In genomic region chr4:147981305-147981704, GRCh38 we compare ENCODE assay signal across 12 cellular contexts.
DNase-seq lines count a peak whose midpoint lies in the region; ATAC-seq, FAIRE-seq and TF ChIP-seq lines count a peak whose summit lies in the region.
"Had no signal": no experiment of that assay in that cellular context is flagged by ENCODE, and none has a peak within 500 bp of the region (broad histone marks: within the 10 kb centered on the region; RNA-seq: fewer than 3 reads in every experiment).

No MANE protein-coding gene starts in this region.

- TF ChIP-seq EP300 in GM12878 (IDR thresholded peaks at IDR 0.05; ENCODE audit: borderline replicate concordance in 1 of 2, control insufficient read depth in 1 of 2, low read depth in 2 of 2, low read length in 2 of 2), result peak in 1 of 2 experiments; percentile 43; a peak in 1 of 4 replicates

- SMC1A ChIA-PET in GM12878 (lab: Charles Lee; ENCODE audit: uncharacterized antibody, unreplicated experiment), result interaction anchor here (1.4 kb wide), 1 partner anchor 76 kb away, joined by 5 read pairs; no protein-coding TSS in a partner anchor

- H3K79me2 ChIP-seq in GM12878 (ENCODE audit: control insufficient read depth, insufficient read depth, low read length), result peaks cover 4% of the 10 kb centered on the region

- H3K36me3 Mint-ChIP-seq in naive thymus-derived CD8-positive, alpha-beta T cell, result peaks cover 0 to 14% (median 0%) of the 10 kb centered on the region in 3 donors

- peaks cover 0 to 12% of the 10 kb centered on the region in 2 experiments; a peak in 3 of 4 replicates for H3K36me3 ChIP-seq in GM12878 (ENCODE audit: control insufficient read depth in 2 of 2, insufficient read depth in 2 of 2, low read length in 1 of 2)
- H3K36me3 ChIP-seq in ascending aorta, result no peaks in the 10 kb centered on the region
- no peaks in the 10 kb centered on the region for H3K36me3 ChIP-seq in psoas muscle (ENCODE audit: insufficient read depth in 1 of 2, low read depth in 1 of 2)
- H3K36me3 ChIP-seq: prostate gland had no signal

- no TSS peak for BruUV-seq in GM12878 (replicated peaks; lab: Mats Ljungman, UMichigan)

- H3K27ac Mint-ChIP-seq in naive thymus-derived CD8-positive, alpha-beta T cell, result no peak overlapping the region

- peaks cover 9% of the 10 kb centered on the region; the same call in 1 of the 2 replicates for H3K4me1 ChIP-seq in GM12878 (ENCODE audit: control insufficient read depth, insufficient read depth, low read length)
- H3K4me1 ChIP-seq in ascending aorta, result peaks cover 4 to 11% of the 10 kb centered on the region in 2 donors
- peaks cover 38% of the 10 kb centered on the region for H3K4me1 ChIP-seq in psoas muscle
- H3K4me1 ChIP-seq: body of pancreas, prostate gland had no signal

- peak overlapping the region; percentile 52 for H3K4me3 ChIP-seq in GM12878
- H3K4me3 ChIP-seq in ascending aorta, result no peak overlapping the region
- no peak overlapping the region for H3K4me3 ChIP-seq in psoas muscle
- H3K4me3 ChIP-seq: body of pancreas, prostate gland had no signal

- RAD21 ChIA-PET in GM12878 (lab: Charles Lee; ENCODE audit: unreplicated experiment), result no interaction called here

- H3K27me3 Mint-ChIP-seq in naive thymus-derived CD8-positive, alpha-beta T cell, result no peaks in the 10 kb centered on the region

- POLR2A ChIA-PET in GM12878 (lab: Charles Lee), result no interaction called here
- POLR2A ChIA-PET in naive thymus-derived CD8-positive, alpha-beta T cell (lab: Charles Lee), result no interaction called here

- H2AFZ ChIP-seq in GM12878 (ENCODE audit: control insufficient read depth, low read depth, low read length), result no peak overlapping the region

- TF ChIP-seq RAD21 in GM12878 (IDR thresholded peaks at IDR 0.05; ENCODE audit: insufficient read depth, low read depth, low read length), result no peak

- DNase-seq in ELR (ENCODE audit: low read depth), result peak; percentile 65
- peak; percentile 57 for DNase-seq in GM12878 (ENCODE audit: low read depth, low spot score)
- DNase-seq in ascending aorta (ENCODE audit: low spot score in 2 of 2), result no peak
- DNase-seq in naive thymus-derived CD8-positive, alpha-beta T cell, result no peak
- no peak for DNase-seq in NCI-H82 (lab: John Stamatoyannopoulos, UW)
- DNase-seq in psoas muscle, result no peak
- DNase-seq: body of pancreas, NCI-H510A had no signal

- H3K4me3 Mint-ChIP-seq in naive thymus-derived CD8-positive, alpha-beta T cell, result no peak overlapping the region

- peak; percentile 93 for ATAC-seq in GM19395 (IDR thresholded peaks at IDR 0.05; ENCODE audit: unreplicated experiment)
- peak; percentile 94 for ATAC-seq in HG02981 (IDR thresholded peaks at IDR 0.05; ENCODE audit: unreplicated experiment)
- ATAC-seq in GM12878, result peak; percentile 94
- no peak for ATAC-seq in naive thymus-derived CD8-positive, alpha-beta T cell
- no peak for ATAC-seq in psoas muscle
- ATAC-seq: body of pancreas had no signal

- CTCF ChIA-PET in GM12878 (lab: Yijun Ruan, JAX), result no interaction called here

- no peak for TF ChIP-seq POLR2A in GM12878 (IDR thresholded peaks at IDR 0.05; ENCODE audit: low read depth, low read length)

- peak; percentile 90 for FAIRE-seq in GM12878 (lab: Jason Lieb, UNC)
- FAIRE-seq: D721Med had no signal

- 0 out of 2 replicates have a peak, but pooled peaks cover 3% of the 10 kb centered on the region for H4K20me1 ChIP-seq in GM12878 (ENCODE audit: control insufficient read depth, insufficient read depth)

- TF ChIP-seq CTCF in GM12878 (IDR thresholded peaks at IDR 0.05 in 2 of 3, conservative IDR thresholded peaks at IDR 0.05 in 1 of 3; ENCODE audit: control insufficient read depth in 2 of 3, extremely low read depth in 1 of 3, insufficient read depth in 1 of 3, low read depth in 3 of 3, low read length in 3 of 3) (no peak), ascending aorta (IDR thresholded peaks at IDR 0.05) (no peak), psoas muscle (IDR thresholded peaks at IDR 0.05) (no peak)

- peaks cover 0 to 7% (median 4%) of the 10 kb centered on the region in 4 donors for H3K4me1 Mint-ChIP-seq in naive thymus-derived CD8-positive, alpha-beta T cell

- no peak overlapping the region for H3K4me2 ChIP-seq in GM12878 (ENCODE audit: control insufficient read depth, insufficient read depth)

- peaks cover 0 to 16% (median 1%) of the 10 kb centered on the region in 9 donors for H3K9me3 Mint-ChIP-seq in naive thymus-derived CD8-positive, alpha-beta T cell

- peaks cover 13% of the 10 kb centered on the region; the same call in 2 of the 3 replicates for H3K9me3 ChIP-seq in GM12878 (replicated peaks; ENCODE audit: control insufficient read depth, insufficient read depth, low read length)
- no peaks in the 10 kb centered on the region for H3K9me3 ChIP-seq in ascending aorta
- H3K9me3 ChIP-seq in psoas muscle, result no peaks in the 10 kb centered on the region
- H3K9me3 ChIP-seq: body of pancreas, prostate gland had no signal

- intact Hi-C loops in GM12878 (cut with micrococcal nuclease; ENCODE audit: unreplicated experiment), result no loop called here
- intact Hi-C loops in ascending aorta (cut with DNase I), result no loop called here
- intact Hi-C loops in psoas muscle (cut with DNase I), result no loop called here

- in situ Hi-C loops in GM12878 (cut with MboI), result no loop called here

- H3K9ac ChIP-seq in GM12878 (ENCODE audit: control insufficient read depth, insufficient read depth, low read length), result no peak overlapping the region

- WGBS in GM12878 (ENCODE audit: insufficient coverage, insufficient replicate concordance, low lambda C conversion rate, missing lambda C conversion rate), result 0% methylated on average over 1 of the region's 1 CpG
- 85 to 95% (median 90%) methylated on average over 1 of the region's 1 CpG for WGBS in psoas muscle, 3 donors

- no peaks in the 10 kb centered on the region for H3K27me3 ChIP-seq in GM12878 (replicated peaks in 1 of 2; ENCODE audit: control insufficient read depth in 2 of 2, insufficient read depth in 2 of 2, low read length in 1 of 2)
- H3K27me3 ChIP-seq in ascending aorta, result no peaks in the 10 kb centered on the region
- H3K27me3 ChIP-seq in psoas muscle (ENCODE audit: insufficient read depth in 3 of 3, low read length in 2 of 3), result no peaks in the 10 kb centered on the region
- H3K27me3 ChIP-seq: body of pancreas had no signal

- H3K27ac ChIP-seq in GM12878 (ENCODE audit: control insufficient read depth, insufficient read depth) (no peak overlapping the region), ascending aorta (no peak overlapping the region), psoas muscle (no peak overlapping the region)
- H3K27ac ChIP-seq: body of pancreas, prostate gland had no signal

TF ChIP-seq in GM12878, 131 proteins besides CTCF, POLR2A, EP300 and RAD21 (continues in another document):
- no peak for TF ChIP-seq RAD51 (IDR thresholded peaks at IDR 0.05)
- peak in 1 of 2 experiments; percentile 64; a peak in 1 of 4 replicates for TF ChIP-seq ETV6 (conservative IDR thresholded peaks at IDR 0.05 in 1 of 2, IDR thresholded peaks at IDR 0.05 in 1 of 2; ENCODE audit: borderline replicate concordance in 1 of 2, low read depth in 1 of 2)
- no peak for TF ChIP-seq ZNF24 (IDR thresholded peaks at IDR 0.05)
- peak; percentile 99 for TF ChIP-seq RUNX3 (IDR thresholded peaks at IDR 0.05; ENCODE audit: low read length)
- peak; percentile 86 for TF ChIP-seq BCL11A (IDR thresholded peaks at IDR 0.05; ENCODE audit: low read depth, low read length)
- TF ChIP-seq ZNF274 (IDR thresholded peaks at IDR 0.05; ENCODE audit: insufficient read depth, insufficient read length), result no peak
- no peak for TF ChIP-seq ZNF622 (IDR thresholded peaks at IDR 0.05)
- peak; percentile 96 for TF ChIP-seq JUNB (IDR thresholded peaks at IDR 0.05)
- TF ChIP-seq MYC (IDR thresholded peaks at IDR 0.05; ENCODE audit: insufficient read depth, insufficient read length, insufficient replicate concordance, low read length, severe bottlenecking), result no peak
- peak in 1 of 2 experiments; percentile 10; a peak in 1 of 4 replicates for TF ChIP-seq IKZF2 (IDR thresholded peaks at IDR 0.05)
- 0 out of 2 replicates have a peak, but pooled peaks have one; percentile 36 for TF ChIP-seq CREB1 (IDR thresholded peaks at IDR 0.05; ENCODE audit: low read depth)
- TF ChIP-seq ATF7 (IDR thresholded peaks at IDR 0.05; ENCODE audit: low read depth), result 0 out of 2 replicates have a peak, but pooled peaks have one; percentile 36
- no peak for TF ChIP-seq NR2F1 (conservative IDR thresholded peaks at IDR 0.05)
- peak; percentile 89 for TF ChIP-seq IRF4 (IDR thresholded peaks at IDR 0.05; ENCODE audit: low read depth, low read length)
- peak; percentile 80; the same call in 1 of the 2 replicates for TF ChIP-seq CREM (IDR thresholded peaks at IDR 0.05; ENCODE audit: low read depth)
- peak; percentile 59; the same call in 1 of the 3 replicates for TF ChIP-seq POU2F2 (IDR thresholded peaks at IDR 0.05; ENCODE audit: borderline replicate concordance, low read depth, low read length)
- TF ChIP-seq TBL1XR1 (IDR thresholded peaks at IDR 0.05; ENCODE audit: low read depth, low read length), result peak; percentile 65; the same call in 1 of the 2 replicates
- no peak for TF ChIP-seq RFX5 (IDR thresholded peaks at IDR 0.05; ENCODE audit: low read depth, low read length)
- TF ChIP-seq CBX5 (IDR thresholded peaks at IDR 0.05; ENCODE audit: low read depth), result peak; percentile 32; the same call in 1 of the 2 replicates
- no peak for TF ChIP-seq LARP7 (IDR thresholded peaks at IDR 0.05)
- TF ChIP-seq MEF2B (IDR thresholded peaks at IDR 0.05; ENCODE audit: partially characterized antibody, poor library complexity, severe bottlenecking), result peak; percentile 66
- no peak for TF ChIP-seq KLF5 (IDR thresholded peaks at IDR 0.05; ENCODE audit: partially characterized antibody)

Comparison
In these comparisons a context has a peak if more than half of its experiments do, and no peak if none do; other contexts are left out.
1. DNase-seq: peak in ELR (single experiment) and GM12878 (single experiment); none in ascending aorta (0 of 2), naive thymus-derived CD8-positive, alpha-beta T cell (0 of 10), NCI-H82 (single experiment) and psoas muscle (0 of 2).
2. ATAC-seq: peak in GM19395 (single experiment), HG02981 (single experiment) and GM12878 (single experiment); none in naive thymus-derived CD8-positive, alpha-beta T cell (0 of 2) and psoas muscle (0 of 4).